10 cellular contexts compared by ENCODE assay signal in the genomic region with DNA sequence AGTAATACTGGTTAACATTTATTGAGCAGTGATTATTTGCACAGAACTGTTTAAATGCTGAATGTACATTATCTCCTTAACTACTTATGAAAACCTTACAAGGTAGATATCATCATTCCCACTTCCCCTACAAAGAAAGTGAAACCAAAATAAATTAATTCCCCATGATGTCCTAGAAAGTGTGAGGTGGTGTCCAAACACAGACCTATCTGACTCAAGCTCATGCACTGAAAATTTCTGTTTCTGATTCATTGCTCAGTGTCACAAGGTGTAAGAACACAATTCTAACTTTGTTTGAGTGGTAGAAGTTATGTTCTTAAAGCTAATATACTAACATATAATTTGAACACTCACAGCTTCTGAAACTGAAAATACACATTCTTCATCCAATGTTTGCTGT.
DNase-seq lines count a peak whose midpoint lies in the region; ATAC-seq and TF ChIP-seq lines count a peak whose summit lies in the region.
"Had no signal": no experiment of that assay in that cellular context is flagged by ENCODE, and none has a peak within 500 bp of the region (broad histone marks: within the 10 kb centered on the region; RNA-seq: fewer than 3 reads in every experiment).

No MANE protein-coding gene starts in this region.

- peak overlapping the region; percentile 30 for H2AFZ ChIP-seq in fibroblast of lung (ENCODE audit: low read length)

- H3K4me1 ChIP-seq in fibroblast of lung (ENCODE audit: control insufficient read depth, extremely low read depth, insufficient read depth, low read length) (no peaks in the 10 kb centered on the region), mesendoderm (ENCODE audit: control insufficient read depth, low read depth, low read length) (no peaks in the 10 kb centered on the region), breast epithelium (no peaks in the 10 kb centered on the region)
- H3K4me1 ChIP-seq: ascending aorta had no signal

- H3K56ac ChIP-seq in mesendoderm (ENCODE audit: low read length): no peak overlapping the region

- TF ChIP-seq CTCF in fibroblast of lung (conservative IDR thresholded peaks at IDR 0.05 in 1 of 2, IDR thresholded peaks at IDR 0.05 in 1 of 2; ENCODE audit: low read depth in 1 of 2, low read length in 2 of 2) (no peak), breast epithelium (IDR thresholded peaks at IDR 0.05) (no peak)

- no peaks in the 10 kb centered on the region for H3K79me1 ChIP-seq in mesendoderm (ENCODE audit: low read length)

- TF ChIP-seq POLR2A in erythroblast (IDR thresholded peaks at IDR 0.05; ENCODE audit: low read length) (no peak), breast epithelium (IDR thresholded peaks at IDR 0.05) (no peak)

- no peak overlapping the region for H3K23ac ChIP-seq in mesendoderm (ENCODE audit: low read length)

- no peak overlapping the region for H4K5ac ChIP-seq in mesendoderm (ENCODE audit: low read length)

- H3K4me3 ChIP-seq in fibroblast of lung (replicated peaks in 1 of 4; ENCODE audit: control extremely low read depth in 1 of 4, insufficient read depth in 1 of 4, low read depth in 3 of 4, low read length in 4 of 4) (no peak overlapping the region), mesendoderm (ENCODE audit: low read length) (no peak overlapping the region), breast epithelium (no peak overlapping the region)
- H3K4me3 ChIP-seq: ascending aorta had no signal

- H3K9me3 ChIP-seq in fibroblast of lung (ENCODE audit: control insufficient read depth, insufficient read depth, low read depth, low read length) (no peaks in the 10 kb centered on the region), breast epithelium (no peaks in the 10 kb centered on the region)
- H3K9me3 ChIP-seq: ascending aorta had no signal

- H3K9ac ChIP-seq in fibroblast of lung (ENCODE audit: insufficient read depth, low read length) (no peak overlapping the region), mesendoderm (ENCODE audit: low read length) (no peak overlapping the region)

- no peaks in the 10 kb centered on the region for H4K20me1 ChIP-seq in fibroblast of lung (ENCODE audit: control insufficient read depth, extremely low read depth, insufficient read depth, low read length)

- H2BK5ac ChIP-seq in mesendoderm (ENCODE audit: low read length): no peak overlapping the region

- peak in 1 of 2 donors; percentile 1 for DNase-seq in fibroblast of lung (ENCODE audit: low read depth in 2 of 2)
- DNase-seq in erythroblast (lab: John Stamatoyannopoulos, UW): no peak
- DNase-seq in mesendoderm: no peak
- DNase-seq in breast epithelium (ENCODE audit: low spot score in 2 of 2): no peak
- no peak for DNase-seq in NCI-H524 (lab: John Stamatoyannopoulos, UW)
- DNase-seq: GDM1 had no signal

- no peak overlapping the region for H3K18ac ChIP-seq in mesendoderm (ENCODE audit: low read length)

- H4K8ac ChIP-seq in mesendoderm (ENCODE audit: low read depth, low read length): no peak overlapping the region

- H3K27me3 ChIP-seq in fibroblast of lung (ENCODE audit: control insufficient read depth, insufficient read depth, low read length): no peaks in the 10 kb centered on the region
- H3K27me3 ChIP-seq in mesendoderm (ENCODE audit: insufficient read depth, low read length, poor library complexity): no peaks in the 10 kb centered on the region
- no peaks in the 10 kb centered on the region for H3K27me3 ChIP-seq in breast epithelium
- H3K27me3 ChIP-seq: ascending aorta had no signal

- H2BK120ac ChIP-seq in mesendoderm (ENCODE audit: low read depth, low read length): no peak overlapping the region

- no peaks in the 10 kb centered on the region for H3K79me2 ChIP-seq in fibroblast of lung (ENCODE audit: control insufficient read depth, insufficient read depth, low read length)
- H3K79me2 ChIP-seq in mesendoderm (ENCODE audit: control insufficient read depth, insufficient read depth, low read length): no peaks in the 10 kb centered on the region

- H3K4me2 ChIP-seq in fibroblast of lung (ENCODE audit: extremely low read depth, insufficient read depth, low read length): no peak overlapping the region
- no peak overlapping the region for H3K4me2 ChIP-seq in mesendoderm (ENCODE audit: low read length)

- no peak overlapping the region for H2BK15ac ChIP-seq in mesendoderm (replicated peaks; ENCODE audit: low read depth)

- H2AK5ac ChIP-seq in mesendoderm (ENCODE audit: low read length): no peak overlapping the region

- no peak overlapping the region for H3K4ac ChIP-seq in mesendoderm (ENCODE audit: low read depth, low read length)

- intact Hi-C loops in breast epithelium (cut with DNase I; ENCODE audit: low total_unique reads): no loop called here

- ATAC-seq in GM18519 (IDR thresholded peaks at IDR 0.05; ENCODE audit: low FRiP score, unreplicated experiment) (peak; percentile 54), GM21423 (IDR thresholded peaks at IDR 0.05; ENCODE audit: unreplicated experiment) (peak; percentile 46), HG03378 (IDR thresholded peaks at IDR 0.05; ENCODE audit: unreplicated experiment) (peak; percentile 54)

- H3K36me3 ChIP-seq in fibroblast of lung (ENCODE audit: control insufficient read depth, insufficient read depth, low read length) (no peaks in the 10 kb centered on the region), mesendoderm (ENCODE audit: control insufficient read depth, insufficient read depth, low read length) (no peaks in the 10 kb centered on the region), breast epithelium (no peaks in the 10 kb centered on the region)
- H3K36me3 ChIP-seq: ascending aorta had no signal

- H3K27ac ChIP-seq in fibroblast of lung (ENCODE audit: insufficient read depth, low read length): no peak overlapping the region
- no peak overlapping the region for H3K27ac ChIP-seq in mesendoderm (ENCODE audit: low read depth, low read length)
- H3K27ac ChIP-seq in breast epithelium: no peak overlapping the region
- H3K27ac ChIP-seq: ascending aorta had no signal
